34 cellular contexts compared by ENCODE assay signal in the genomic region with DNA sequence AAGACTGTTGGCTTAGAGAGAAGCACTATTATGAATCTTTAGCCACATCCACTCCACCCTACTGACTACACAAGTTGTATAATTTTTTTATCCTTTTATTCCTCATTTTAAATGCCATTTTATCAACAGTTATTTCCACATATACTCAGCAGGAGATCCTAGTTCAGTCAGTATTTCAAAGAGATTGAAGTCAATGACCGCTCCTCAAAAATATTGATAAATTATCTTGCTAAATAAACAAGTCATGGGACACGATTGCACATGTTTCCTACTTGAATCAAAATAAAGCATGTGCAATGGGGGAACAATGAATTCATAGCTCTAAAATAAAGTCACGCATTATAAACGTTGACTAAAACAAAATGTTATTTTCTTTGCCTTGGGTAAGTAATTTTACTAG.
"Had no signal": no experiment of that assay in that cellular context is flagged by ENCODE, and none has a peak within 500 bp of the region (broad histone marks: within the 10 kb centered on the region; RNA-seq: fewer than 3 reads in every experiment).

No MANE protein-coding gene starts in this region.

- H3K9me3 ChIP-seq: adrenal gland, body of pancreas, breast epithelium had no signal

- FAIRE-seq: astrocyte, TTC549 had no signal

- H3K4me3 ChIP-seq: adrenal gland, body of pancreas, breast epithelium had no signal

- DNase-seq: activated B cell treated with CpG ODN at 0.5 μM for 24 hours; activated CD4-positive, alpha-beta memory T cell treated with anti-CD3 and anti-CD28 coated beads, Interleukin-2, amount 10 ng/mL, durations not matched to agents 7 days and 5 days; activated CD4-positive, alpha-beta T cell treated with anti-CD3 and anti-CD28 coated beads for 4 hours; activated CD4-positive, alpha-beta T cell treated with anti-CD3 and anti-CD28 coated beads, Interleukin-2, amount 10 ng/mL, durations not matched to agents 24 days and 14 days; activated CD4-positive, alpha-beta T cell treated with anti-CD3 and anti-CD28 coated beads, Interleukin-2, amount 50 U/mL, for 1 hour; activated CD4-positive, alpha-beta T cell treated with anti-CD3 and anti-CD28 coated beads, Interleukin-2, amount 50 U/mL, for 4 hours; activated CD4-positive, CD25-positive, alpha-beta regulatory T cell treated with anti-CD3 and anti-CD28 coated beads, Interleukin-2, amount 50 U/mL, for 72 hours; activated CD8-positive, alpha-beta memory T cell treated with anti-CD3 and anti-CD28 coated beads for 24 hours; activated CD8-positive, alpha-beta memory T cell treated with anti-CD3 and anti-CD28 coated beads, Interleukin-2, amount 10 ng/mL, durations not matched to agents 7 days and 5 days; activated CD8-positive, alpha-beta memory T cell treated with anti-CD3 and anti-CD28 coated beads, Interleukin-2, amount 50 U/mL, for 48 hours; activated CD8-positive, alpha-beta T cell treated with anti-CD3 and anti-CD28 coated beads, Interleukin-2, amount 10 ng/mL, durations not matched to agents 7 days and 5 days; activated effector memory CD4-positive, alpha-beta T cell treated with anti-CD3 and anti-CD28 coated beads, Interleukin-2, amount 50 U/mL, for 16 hours; activated gamma-delta T cell treated with Interleukin-2 at 50 U/mL for 16 hours; activated naive CD4-positive, alpha-beta T cell; activated naive CD4-positive, alpha-beta T cell treated with anti-CD3 and anti-CD28 coated beads for 36 hours; activated naive CD4-positive, alpha-beta T cell treated with anti-CD3 and anti-CD28 coated beads, Interleukin-2, amount 50 U/mL, for 16 hours; activated naive CD8-positive, alpha-beta T cell treated with anti-CD3 and anti-CD28 coated beads for 36 hours; activated T-cell treated with anti-CD3 and anti-CD28 coated beads, Interleukin-2, amount 50 U/mL, for 24 hours; activated T-cell treated with anti-CD3 and anti-CD28 coated beads, Interleukin-2, amount 50 U/mL, for 72 hours; adrenal gland; amniotic stem cell; aorta; body of pancreas; brain microvascular endothelial cell; central memory CD4-positive, alpha-beta T cell; T-helper 1 cell; T-helper 2 cell; T-helper 9 cell had no signal

- H3K4me1 ChIP-seq: adrenal gland, body of pancreas, breast epithelium had no signal

- H3K36me3 ChIP-seq: adrenal gland, brain microvascular endothelial cell, breast epithelium had no signal

- H3K27me3 ChIP-seq: adrenal gland, body of pancreas, brain microvascular endothelial cell, breast epithelium had no signal

- H3K27ac ChIP-seq: adrenal gland, body of pancreas, brain microvascular endothelial cell, breast epithelium, VCaP had no signal

- ATAC-seq: activated CD8-positive, alpha-beta memory T cell treated with anti-CD3 and anti-CD28 coated beads, Interleukin-2, amount 10 ng/mL, durations not matched to agents 7 days and 5 days; activated CD8-positive, alpha-beta T cell treated with anti-CD3 and anti-CD28 coated beads, Interleukin-2, amount 10 ng/mL, durations not matched to agents 7 days and 5 days; activated naive CD4-positive, alpha-beta T cell treated with anti-CD3 and anti-CD28 coated beads, Interleukin-2, amount 50 U/mL, for 72 hours; activated T-cell treated with anti-CD3 and anti-CD28 coated beads, Interleukin-2, amount 50 U/mL, for 72 hours; activated T-helper 17 cell treated with anti-CD3 and anti-CD28 coated beads, Interleukin-2, amount 50 U/mL, for 72 hours; body of pancreas had no signal
